ENCODE assay signal across 9 cellular contexts in the genomic region with DNA sequence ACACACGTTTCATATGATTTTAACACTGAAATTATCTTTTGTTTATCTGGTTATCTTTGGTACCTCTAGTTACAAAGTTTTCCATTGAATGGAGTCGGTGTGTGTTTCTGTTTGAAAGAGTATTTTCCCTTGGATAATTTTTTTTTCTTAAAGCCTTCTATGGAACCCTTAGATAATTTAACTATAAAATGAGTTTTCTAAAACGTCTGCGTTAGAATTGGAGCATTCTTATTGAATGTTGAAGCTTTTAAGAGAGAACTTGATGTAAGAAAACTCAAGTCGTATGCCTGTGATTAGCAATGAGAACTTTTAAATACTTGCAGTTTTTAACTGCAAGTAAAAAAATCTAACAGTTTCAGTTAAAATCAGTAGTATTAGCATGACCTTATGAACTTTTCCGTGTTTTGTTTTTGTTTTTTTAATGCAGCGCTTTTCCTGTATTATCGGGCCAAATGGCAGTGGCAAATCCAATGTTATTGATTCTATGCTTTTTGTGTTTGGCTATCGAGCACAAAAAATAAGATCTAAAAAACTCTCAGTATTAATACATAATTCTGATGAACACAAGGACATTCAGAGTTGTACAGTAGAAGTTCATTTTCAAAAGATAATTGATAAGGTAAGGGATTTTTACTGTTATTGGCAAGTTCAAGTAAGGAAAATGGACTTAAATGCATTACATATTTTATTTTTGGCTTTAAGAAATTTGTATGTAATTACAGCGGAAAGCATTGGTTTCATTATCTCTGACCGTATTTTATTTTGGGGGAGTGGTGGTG. TPM values are rescaled to one million over a fixed set of nuclear protein-coding genes. Genes with fewer than 3 reads are reported as not detected.
DNase-seq lines count a peak whose midpoint lies in the region; ATAC-seq, FAIRE-seq and TF ChIP-seq lines count a peak whose summit lies in the region.
"Had no signal": no experiment of that assay in that cellular context is flagged by ENCODE, and none has a peak within 500 bp of the region (broad histone marks: within the 10 kb centered on the region; RNA-seq: fewer than 3 reads in every experiment).

No MANE protein-coding gene starts in this region.

- no peaks in the 10 kb centered on the region for H3K27me3 ChIP-seq in DND-41 (ENCODE audit: insufficient read depth, low read length, poor library complexity)
- H3K27me3 ChIP-seq in MG63: no peaks in the 10 kb centered on the region
- no peaks in the 10 kb centered on the region for H3K27me3 ChIP-seq in duodenal mucosa (ENCODE audit: control insufficient read depth in 1 of 2, insufficient read depth in 2 of 2, low read length in 2 of 2)
- no peaks in the 10 kb centered on the region for H3K27me3 ChIP-seq in pancreas

- FAIRE-seq in pancreas (lab: Jason Lieb, UNC): no peak
- FAIRE-seq: colon had no signal

- peak overlapping the region; percentile 67 to 98 for H3K4me3 ChIP-seq in DND-41 (ENCODE audit: low read depth in 1 of 2, low read length in 2 of 2)
- H3K4me3 ChIP-seq in MG63: peak overlapping the region; percentile 68
- H3K4me3 ChIP-seq in duodenal mucosa (ENCODE audit: low read depth in 1 of 2, low read length in 2 of 2): peak overlapping the region; percentile 93 to 99
- peak overlapping the region in 1 of 4 donors; percentile 72 for H3K4me3 ChIP-seq in pancreas

- intact Hi-C loops in pancreas (cut with DNase I): no loop called here

- H3K9me3 ChIP-seq in DND-41 (ENCODE audit: insufficient read depth, low read length, severe bottlenecking) (no peaks in the 10 kb centered on the region), MG63 (no peaks in the 10 kb centered on the region), duodenal mucosa (ENCODE audit: control insufficient read depth in 1 of 2, low read length in 2 of 2) (no peaks in the 10 kb centered on the region), pancreas (no peaks in the 10 kb centered on the region)

- DNase-seq in DND-41: no peak
- DNase-seq in MG63: no peak
- no peak for DNase-seq in neural crest cell (ENCODE audit: low read depth, low spot score)
- DNase-seq in NCI-H1930 (lab: John Stamatoyannopoulos, UW): no peak
- no peak for DNase-seq in Ammon's horn (ENCODE audit: low spot score)
- no peak for DNase-seq in pancreas
- no peak for DNase-seq in effector CD4-positive, alpha-beta T cell

- H3K36me3 ChIP-seq in DND-41 (ENCODE audit: insufficient read depth, low read length) (peaks cover 75% of the 10 kb centered on the region), MG63 (peaks cover 73% of the 10 kb centered on the region), duodenal mucosa (ENCODE audit: control insufficient read depth in 1 of 2, insufficient read depth in 2 of 2, low read length in 2 of 2) (no peaks in the 10 kb centered on the region), pancreas (peaks cover 0 to 5% (median 0%) of the 10 kb centered on the region in 3 donors)

- H3K27me3 Mint-ChIP-seq in neural crest cell (ENCODE audit: low read depth): peaks cover 11% of the 10 kb centered on the region

- H3K79me2 ChIP-seq in DND-41 (ENCODE audit: insufficient read depth, low read length): peaks cover 96% of the 10 kb centered on the region

- peaks cover 57% of the 10 kb centered on the region for H3K4me1 ChIP-seq in DND-41 (ENCODE audit: insufficient read depth, low read length)
- H3K4me1 ChIP-seq in duodenal mucosa (ENCODE audit: control insufficient read depth in 1 of 2, insufficient read depth in 2 of 2, low read length in 2 of 2): peaks cover 4 to 8% of the 10 kb centered on the region in 2 donors
- peaks cover 0 to 18% (median 13%) of the 10 kb centered on the region in 3 donors for H3K4me1 ChIP-seq in pancreas

- H2AFZ ChIP-seq in DND-41 (ENCODE audit: low read depth, low read length): no peak overlapping the region

- no peak for TF ChIP-seq CTCF in DND-41 (IDR thresholded peaks at IDR 0.05; ENCODE audit: borderline replicate concordance, extremely low read depth, low read length, poor library complexity, severe bottlenecking)
- TF ChIP-seq CTCF in neural crest cell (conservative IDR thresholded peaks at IDR 0.05): no peak
- TF ChIP-seq CTCF in pancreas (IDR thresholded peaks at IDR 0.05): no peak

- H3K4me2 ChIP-seq in DND-41 (ENCODE audit: insufficient read depth, low read length): peak overlapping the region; percentile 62

- H3K27ac Mint-ChIP-seq in neural crest cell (ENCODE audit: unreplicated experiment): peak overlapping the region; percentile 13

- ATAC-seq in DND-41 (ENCODE audit: insufficient read depth, low read depth) (no peak), pancreas (no peak)

- 46 to 62% methylated on average over 11 of the region's 11 CpGs for WGBS in pancreas, 2 donors

- peak overlapping the region; percentile 97 for H3K9ac ChIP-seq in DND-41 (ENCODE audit: low read depth, low read length)
- H3K9ac ChIP-seq in duodenal mucosa (ENCODE audit: low read depth in 1 of 2, low read length in 2 of 2): peak overlapping the region; percentile 87 to 91

- H3K4me1 Mint-ChIP-seq in neural crest cell: peaks cover 49% of the 10 kb centered on the region

- H3K27ac ChIP-seq in DND-41 (ENCODE audit: low read length): peak overlapping the region; percentile 52
- H3K27ac ChIP-seq in duodenal mucosa (ENCODE audit: low read depth, low read length): no peak overlapping the region
- H3K27ac ChIP-seq in pancreas: no peak overlapping the region

- H3K4me3 Mint-ChIP-seq in neural crest cell: peak overlapping the region; percentile 96

- peaks cover 74% of the 10 kb centered on the region for H4K20me1 ChIP-seq in DND-41 (ENCODE audit: insufficient read depth, low read length)

- H3K36me3 Mint-ChIP-seq in neural crest cell (ENCODE audit: low read depth): peaks cover 6% of the 10 kb centered on the region

- H3K9me3 Mint-ChIP-seq in neural crest cell: no peaks in the 10 kb centered on the region

RNA-seq across cellular contexts. Expression of a gene that starts 3.0 kb away (rescaled TPM):
- total RNA-seq in MG63 (2014; rRNA removed; shearing (Covaris generic); ENCODE audit: low replicate concordance): 97.7 and 253 TPM in 2 replicates
- total RNA-seq in neural crest cell (175 and 180 TPM in 2 replicates), pancreas (10 to 100 TPM in 3 of 6 donors, 1 to 10 TPM in 3; 6.5 to 15.7 (median 9.8) TPM)
- polyA plus RNA-seq in pancreas: 10 to 100 TPM in 1 of 2 donors, 1 to 10 TPM in 1; 9.4 to 14.7 TPM

RNA-seq across cellular contexts. Expression of a gene that starts 3.4 kb away (rescaled TPM):
- 22.9 and 30.8 TPM in 2 replicates for total RNA-seq in MG63 (2014; rRNA removed; shearing (Covaris generic); ENCODE audit: low replicate concordance)
- total RNA-seq in neural crest cell: 38.4 and 45.7 TPM in 2 replicates
- total RNA-seq in pancreas: 10 to 100 TPM in 2 of 6 donors, 1 to 10 TPM in 4; 5.2 to 14.8 (median 8.6) TPM
- 10 to 100 TPM; 12.0 to 27.7 TPM for polyA plus RNA-seq in pancreas

RNA-seq across cellular contexts. Expression of a gene that starts 47.1 kb away (rescaled TPM):
- total RNA-seq in MG63 (2014; rRNA removed; shearing (Covaris generic); ENCODE audit: low replicate concordance): 4.2 and 8.9 TPM in 2 replicates
- total RNA-seq in neural crest cell (39.0 and 47.4 TPM in 2 replicates), pancreas (1 to 10 TPM in 5 of 6 donors, under 1 TPM in 1; 0.95 to 3.3 (median 1.6) TPM)
- polyA plus RNA-seq in pancreas: 1 to 10 TPM in 1 of 2 donors, under 1 TPM in 1; 0.53 to 1.6 TPM
